In the genomic region with DNA sequence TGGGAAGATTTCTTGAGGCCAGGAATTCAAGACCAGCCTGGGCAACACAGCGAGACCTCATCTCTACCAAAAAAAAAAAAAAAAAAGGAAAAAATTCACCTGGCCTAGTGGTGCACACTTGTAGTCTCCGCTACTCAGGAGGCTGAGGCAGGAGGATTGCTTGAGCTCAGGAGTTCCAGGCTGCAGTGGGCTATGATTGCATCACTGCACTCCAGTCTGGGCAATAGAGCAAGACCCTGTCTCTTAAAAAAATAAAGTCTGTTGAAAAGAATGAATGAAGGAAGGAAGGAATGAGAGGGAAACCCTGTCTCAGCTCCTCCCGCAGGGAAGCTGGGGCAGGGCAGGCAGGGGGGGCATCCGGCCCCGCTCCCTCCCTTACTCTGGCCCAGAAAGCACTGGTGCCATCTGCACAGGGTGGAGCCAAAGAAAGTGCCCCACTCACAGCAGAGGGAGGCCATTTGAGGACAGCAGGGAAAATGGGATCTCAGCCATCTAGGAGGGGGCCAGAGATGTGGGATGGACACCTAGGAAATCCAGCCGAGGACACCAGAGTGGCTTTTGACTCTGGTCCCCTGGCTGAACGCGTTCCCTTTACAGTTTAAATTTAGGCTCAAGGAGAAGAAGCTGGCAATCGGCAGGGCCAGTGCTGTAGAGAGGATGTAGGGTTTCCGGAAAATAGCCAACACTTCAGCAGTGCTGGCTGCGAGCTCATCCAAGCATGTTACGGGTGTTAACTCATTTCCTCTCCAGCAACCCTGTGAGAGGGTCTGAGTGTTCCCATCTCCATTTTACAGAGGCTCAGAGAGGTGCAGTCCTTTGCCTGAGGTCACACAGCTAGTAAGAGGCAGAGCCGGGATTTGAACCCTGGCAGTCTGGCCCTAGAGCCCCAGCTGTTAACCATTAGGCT, we compare ENCODE assay signal across 9 cellular contexts. TPM values are rescaled to one million over a fixed set of nuclear protein-coding genes. Genes with fewer than 3 reads are reported as not detected.
DNase-seq lines count a peak whose midpoint lies in the region; ATAC-seq, FAIRE-seq and TF ChIP-seq lines count a peak whose summit lies in the region.
"Had no signal": no experiment of that assay in that cellular context is flagged by ENCODE, and none has a peak within 500 bp of the region (broad histone marks: within the 10 kb centered on the region; RNA-seq: fewer than 3 reads in every experiment).

No MANE protein-coding gene starts in this region.

- TF ChIP-seq CTCF in A549 (IDR thresholded peaks at IDR 0.05) (no peak), VCaP (conservative IDR thresholded peaks at IDR 0.05) (no peak), hepatocyte (IDR thresholded peaks at IDR 0.05; ENCODE audit: poor library complexity) (no peak), chondrocyte (IDR thresholded peaks at IDR 0.05) (no peak)

- H3K4me3 Mint-ChIP-seq in activated CD4-positive, alpha-beta memory T cell treated with anti-CD3 and anti-CD28 coated beads for 36 hours = no peak overlapping the region
- no peak overlapping the region for H3K4me3 Mint-ChIP-seq in chondrocyte (ENCODE audit: unreplicated experiment)

- no peaks in the 10 kb centered on the region for H3K36me3 Mint-ChIP-seq in activated CD4-positive, alpha-beta memory T cell treated with anti-CD3 and anti-CD28 coated beads for 36 hours
- H3K36me3 Mint-ChIP-seq in chondrocyte (ENCODE audit: low read depth) = peaks cover 1% of the 10 kb centered on the region

- H3K4me1 ChIP-seq in A549 (peaks cover 21% of the 10 kb centered on the region), right cardiac atrium (ENCODE audit: control insufficient read depth, insufficient read depth, low read length) (peaks cover 14% of the 10 kb centered on the region), hepatocyte (ENCODE audit: insufficient read depth) (peaks cover 16% of the 10 kb centered on the region)

- H3K79me2 ChIP-seq in hepatocyte = peaks cover 6% of the 10 kb centered on the region

- H3K9me3 Mint-ChIP-seq in activated CD4-positive, alpha-beta memory T cell treated with anti-CD3 and anti-CD28 coated beads for 36 hours = no peaks in the 10 kb centered on the region
- no peaks in the 10 kb centered on the region for H3K9me3 Mint-ChIP-seq in chondrocyte (ENCODE audit: low read depth)

- no peak overlapping the region for H3K4me2 ChIP-seq in A549
- H3K4me2 ChIP-seq in hepatocyte = no peak overlapping the region

- TF ChIP-seq EP300 in A549 (IDR thresholded peaks at IDR 0.05) = no peak

- no peaks in the 10 kb centered on the region for H3K9me2 ChIP-seq in hepatocyte (replicated peaks; ENCODE audit: insufficient read depth)

- H3K27me3 ChIP-seq in right cardiac atrium (ENCODE audit: control insufficient read depth, insufficient read depth) (no peaks in the 10 kb centered on the region), hepatocyte (peaks cover 4% of the 10 kb centered on the region)

- DNase-seq in A549 (ENCODE audit: low read depth in 1 of 2, low spot score in 1 of 2) = no peak
- peak; percentile 59 to 79 (median 76) for DNase-seq in right cardiac atrium
- DNase-seq in activated CD4-positive, alpha-beta memory T cell treated with anti-CD3 and anti-CD28 coated beads for 36 hours = no peak
- no peak for DNase-seq in hepatocyte (ENCODE audit: low spot score)
- DNase-seq in chondrocyte (ENCODE audit: low spot score) = no peak
- DNase-seq in activated gamma-delta T cell treated with Interleukin-2 at 50 U/mL for 16 hours = no peak
- DNase-seq: stimulated activated naive CD8-positive, alpha-beta T cell treated with anti-CD3 and anti-CD28 coated beads, Interleukin-15, Interleukin-2, amounts not matched to agents 100 U/mL and 50 U/mL, for 24 hours had no signal

- ATAC-seq in A549 (no peak), GM19395 (IDR thresholded peaks at IDR 0.05; ENCODE audit: unreplicated experiment) (peak; percentile 58), right cardiac atrium (peak; percentile 46 to 53)

- peaks cover 5% of the 10 kb centered on the region for H3K27me3 Mint-ChIP-seq in activated CD4-positive, alpha-beta memory T cell treated with anti-CD3 and anti-CD28 coated beads for 36 hours
- no peaks in the 10 kb centered on the region for H3K27me3 Mint-ChIP-seq in chondrocyte (ENCODE audit: low read depth)

- no peak for TF ChIP-seq RAD21 in A549 (conservative IDR thresholded peaks at IDR 0.05 in 1 of 2, IDR thresholded peaks at IDR 0.05 in 1 of 2)

- H3K4me1 Mint-ChIP-seq in activated CD4-positive, alpha-beta memory T cell treated with anti-CD3 and anti-CD28 coated beads for 36 hours (ENCODE audit: low read depth) = peaks cover 12% of the 10 kb centered on the region
- H3K4me1 Mint-ChIP-seq in chondrocyte (ENCODE audit: low read depth) = peaks cover 9% of the 10 kb centered on the region

- no peak for TF ChIP-seq POLR2A in A549 (IDR thresholded peaks at IDR 0.05; ENCODE audit: low read length)

- 89% methylated on average over 13 of the region's 13 CpGs for WGBS in A549 (ENCODE audit: missing lambda C conversion rate)
- WGBS in right cardiac atrium = 27% methylated on average over 13 of the region's 13 CpGs
- WGBS in hepatocyte (ENCODE audit: low lambda C conversion rate, missing lambda C conversion rate) = 87% methylated on average over 13 of the region's 13 CpGs

- no peak overlapping the region for H2AFZ ChIP-seq in hepatocyte

- FAIRE-seq in A549 (lab: Jason Lieb, UNC) = no peak

- intact Hi-C loops in right cardiac atrium (cut with DNase I) = no loop called here
- intact Hi-C loops in activated CD4-positive, alpha-beta memory T cell treated with anti-CD3 and anti-CD28 coated beads for 36 hours (cut with micrococcal nuclease) = no loop called here

- no peak overlapping the region for H3K4me3 ChIP-seq in A549
- H3K4me3 ChIP-seq in right cardiac atrium (ENCODE audit: low read length) = no peak overlapping the region
- H3K4me3 ChIP-seq in hepatocyte = no peak overlapping the region

- CTCF ChIA-PET in A549 (lab: Yijun Ruan, JAX) = interaction anchor here (0.7 to 14.6 kb wide), 10 partner anchors 9 to 104 kb away, joined by 3 to 182 read pairs (median 6); no protein-coding TSS in a partner anchor
- CTCF ChIA-PET in activated CD4-positive, alpha-beta memory T cell treated with anti-CD3 and anti-CD28 coated beads for 36 hours (lab: Charles Lee) = interaction anchor here (0.8 to 1.2 kb wide), 2 partner anchors 14 to 17 kb away, joined by 3 read pairs; no protein-coding TSS in a partner anchor

- no peak overlapping the region for H3K27ac Mint-ChIP-seq in activated CD4-positive, alpha-beta memory T cell treated with anti-CD3 and anti-CD28 coated beads for 36 hours
- no peak overlapping the region for H3K27ac Mint-ChIP-seq in chondrocyte (ENCODE audit: unreplicated experiment)

- no peaks in the 10 kb centered on the region for H3K36me3 ChIP-seq in hepatocyte (replicated peaks; ENCODE audit: insufficient read depth, low read depth)

- H3K9me3 ChIP-seq in A549 (no peaks in the 10 kb centered on the region), right cardiac atrium (ENCODE audit: control insufficient read depth, low read length) (no peaks in the 10 kb centered on the region), hepatocyte (ENCODE audit: low read depth) (no peaks in the 10 kb centered on the region)

- POLR2A ChIA-PET in A549 (lab: Yijun Ruan, JAX) = interaction anchor here (0.6 to 1.0 kb wide), 2 partner anchors 35 to 39 kb away, joined by 3 to 4 read pairs; no protein-coding TSS in a partner anchor
- POLR2A ChIA-PET in activated CD4-positive, alpha-beta memory T cell treated with anti-CD3 and anti-CD28 coated beads for 36 hours (lab: Charles Lee) = no interaction called here

- H3K27ac ChIP-seq in A549 (no peak overlapping the region), VCaP (peak overlapping the region; percentile 98), right cardiac atrium (ENCODE audit: low read length) (peak overlapping the region; percentile 60), hepatocyte (no peak overlapping the region)

- no peaks in the 10 kb centered on the region for H4K20me1 ChIP-seq in hepatocyte (ENCODE audit: insufficient read depth, poor library complexity, severe bottlenecking)

TF ChIP-seq in A549, 52 proteins besides CTCF, POLR2A, EP300 and RAD21 (continues in another document):
- TF ChIP-seq HOXB5 (CRISPR knock-in tag; IDR thresholded peaks at IDR 0.05) (no peak), ZFP36 (IDR thresholded peaks at IDR 0.05; ENCODE audit: borderline replicate concordance, partially characterized antibody) (peak; percentile 63)

RNA-seq across cellular contexts. Expression of gene HPN, which starts 3.6 kb away (rescaled TPM):
- 0.08 and 0.09 TPM in 2 replicates for polyA plus RNA-seq in A549 (2011; rRNA removed)
- polyA plus RNA-seq in A549 (2012; cell fraction: cytosol; rRNA removed) = 0.04 TPM in 2 replicates
- polyA plus RNA-seq in A549 (2012; cell fraction: nucleus; rRNA removed) = 0.47 and 0.66 TPM in 2 replicates
- polyA plus RNA-seq in A549 (2017; fragmentation: RNase III; extraction: RNeasy Plus Mini Kit Qiagen cat#74134 plus additional on column Dnase treatment) = 0.04 to 0.12 TPM (median 0.06 TPM) in 3 replicates
- not detected in 2 replicates for polyA minus RNA-seq in A549 (2011; rRNA and poly(A)+ RNA removed)
- 1 to 10 TPM; 3.9 to 7.0 (median 5.0) TPM for total RNA-seq in right cardiac atrium
- polyA plus RNA-seq in right cardiac atrium = 1.5 TPM
- total RNA-seq in activated CD4-positive, alpha-beta memory T cell treated with anti-CD3 and anti-CD28 coated beads for 36 hours = under 1 TPM in 1 of 2 experiments, not detected in 1; 0.21 TPM
- 150 and 162 TPM in 2 replicates for total RNA-seq in hepatocyte
- polyA plus RNA-seq in hepatocyte = 206 and 241 TPM in 2 replicates
- not detected in 3 replicates for total RNA-seq in chondrocyte

RNA-seq across cellular contexts. Expression of gene SCN1B, which starts 7.7 kb away (rescaled TPM):
- polyA plus RNA-seq in A549 (2011; rRNA removed) = 11.0 and 12.8 TPM in 2 replicates
- polyA plus RNA-seq in A549 (2012; cell fraction: cytosol; rRNA removed) = 14.1 and 15.1 TPM in 2 replicates
- polyA plus RNA-seq in A549 (2012; cell fraction: nucleus; rRNA removed) = 21.3 and 22.5 TPM in 2 replicates
- polyA plus RNA-seq in A549 (2017; fragmentation: RNase III; extraction: RNeasy Plus Mini Kit Qiagen cat#74134 plus additional on column Dnase treatment) = 10.3 to 11.4 TPM (median 11.3 TPM) in 3 replicates
- polyA minus RNA-seq in A549 (2011; rRNA and poly(A)+ RNA removed) = 7.9 and 12.7 TPM in 2 replicates
- total RNA-seq in right cardiac atrium = 100 to 1,000 TPM in 1 of 4 donors, 10 to 100 TPM in 3; 74.3 to 134 (median 87.1) TPM
- polyA plus RNA-seq in right cardiac atrium = 89.1 TPM
- 1 to 10 TPM; 1.1 to 1.6 TPM for total RNA-seq in activated CD4-positive, alpha-beta memory T cell treated with anti-CD3 and anti-CD28 coated beads for 36 hours
- total RNA-seq in hepatocyte = 0.20 and 0.60 TPM in 2 replicates
- polyA plus RNA-seq in hepatocyte = 2.5 and 3.1 TPM in 2 replicates
- 5.7 to 6.0 TPM (median 5.8 TPM) in 3 replicates for total RNA-seq in chondrocyte

RNA-seq across cellular contexts. Expression of gene GRAMD1A, which starts 37.8 kb away (rescaled TPM):
- polyA plus RNA-seq in A549 (2011; rRNA removed) (184 and 221 TPM in 2 replicates), A549 (2017; fragmentation: RNase III; extraction: RNeasy Plus Mini Kit Qiagen cat#74134 plus additional on column Dnase treatment) (104 to 131 TPM (median 128 TPM) in 3 replicates), right cardiac atrium (32.0 TPM), hepatocyte (80.2 and 92.4 TPM in 2 replicates)
- 170 and 209 TPM in 2 replicates for polyA plus RNA-seq in A549 (2012; cell fraction: cytosol; rRNA removed)
- 411 and 413 TPM in 2 replicates for polyA plus RNA-seq in A549 (2012; cell fraction: nucleus; rRNA removed)
- polyA minus RNA-seq in A549 (2011; rRNA and poly(A)+ RNA removed) = 237 and 239 TPM in 2 replicates
- total RNA-seq in right cardiac atrium (10 to 100 TPM; 27.9 to 37.4 (median 32.7) TPM), hepatocyte (34.8 and 35.4 TPM in 2 replicates), chondrocyte (58.4 to 67.9 TPM (median 65.8 TPM) in 3 replicates)
- 100 to 1,000 TPM; 204 to 223 TPM for total RNA-seq in activated CD4-positive, alpha-beta memory T cell treated with anti-CD3 and anti-CD28 coated beads for 36 hours

Comparison
In these comparisons a context has a peak if more than half of its experiments do, and no peak if none do; other contexts are left out.
1. ATAC-seq: peak in GM19395 (single experiment) and right cardiac atrium (2 of 2); none in A549 (0 of 2).
2. DNase-seq: peak in right cardiac atrium (3 of 3); none in A549 (0 of 2), activated CD4-positive, alpha-beta memory T cell treated with anti-CD3 and anti-CD28 coated beads for 36 hours (single experiment), hepatocyte (single experiment), chondrocyte (single experiment) and activated gamma-delta T cell treated with Interleukin-2 at 50 U/mL for 16 hours (single experiment).
3. H3K27ac ChIP-seq: peak in VCaP (single experiment) and right cardiac atrium (single experiment); none in A549 (0 of 2) and hepatocyte (single experiment).
4. RNA of gene HPN, which starts 3.6 kb away (total RNA-seq): 150 to 162 TPM in hepatocyte; 3.9 to 7.0 TPM in right cardiac atrium, 0.21 TPM in activated CD4-positive, alpha-beta memory T cell treated with anti-CD3 and anti-CD28 coated beads for 36 hours and not detected in chondrocyte; every median in the first group is over 10 times any median in the second.
5. RNA of gene SCN1B, which starts 7.7 kb away (total RNA-seq): 74.3 to 134 TPM in right cardiac atrium; 5.7 to 6.0 TPM in chondrocyte, 1.1 to 1.6 TPM in activated CD4-positive, alpha-beta memory T cell treated with anti-CD3 and anti-CD28 coated beads for 36 hours and 0.20 to 0.60 TPM in hepatocyte; every median in the first group is over 10 times any median in the second.